ENCODE assay signal across 1 cellular context in the genomic region with DNA sequence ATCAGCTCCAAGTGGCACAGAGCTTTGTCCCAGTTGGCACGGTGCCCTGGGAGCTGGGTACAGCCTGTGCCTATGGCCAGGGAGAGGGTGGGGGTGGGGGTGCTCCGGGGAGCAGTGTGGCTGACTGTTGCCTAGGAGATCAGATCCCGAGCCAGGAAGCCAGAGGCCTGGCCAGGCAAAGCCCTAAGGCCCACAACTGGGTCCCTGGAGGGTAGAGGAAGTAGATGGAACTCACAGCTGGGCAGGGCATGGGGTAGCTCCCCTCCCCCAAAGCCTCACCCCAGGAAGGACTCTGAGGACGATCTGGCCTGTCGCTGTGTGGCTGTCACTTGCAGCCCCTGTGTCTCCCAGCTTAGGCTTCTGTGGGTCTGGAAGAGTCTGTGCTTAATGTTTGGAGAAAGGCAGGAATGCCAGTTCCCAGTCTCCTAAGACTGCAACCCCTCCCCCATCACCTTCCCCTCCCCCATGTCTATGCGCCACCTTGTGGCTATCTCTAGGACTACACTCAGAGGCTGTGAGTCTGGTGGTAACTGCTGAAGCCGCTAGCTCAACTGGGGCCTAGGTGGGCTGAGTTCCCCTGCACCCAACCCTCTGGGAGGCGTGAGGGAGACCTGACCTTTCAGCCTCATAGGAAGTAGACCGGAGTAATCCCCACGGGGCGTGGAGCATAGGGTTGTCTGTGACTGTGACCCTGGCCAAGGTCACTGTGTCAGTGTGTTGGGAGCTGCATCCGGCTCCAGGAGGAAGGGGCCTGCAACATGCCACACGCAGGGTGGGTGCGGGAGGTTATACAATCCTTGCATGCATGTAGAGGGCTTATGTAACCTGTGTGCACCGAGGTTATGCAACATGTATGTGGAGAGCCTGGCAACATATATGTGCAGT.
TF ChIP-seq lines count a peak whose summit lies in the region.

No MANE protein-coding gene starts in this region.

TF ChIP-seq in WTC11, 78 proteins besides CTCF, POLR2A, EP300 and RAD21 (continued from another document):
- peak; percentile 94 for TF ChIP-seq ZNF281 (CRISPR knock-in tag; IDR thresholded peaks at IDR 0.05)
- TF ChIP-seq ZNF263 (CRISPR knock-in tag; IDR thresholded peaks at IDR 0.05; ENCODE audit: low read depth) = no peak
- no peak for TF ChIP-seq OVOL2 (CRISPR knock-in tag; IDR thresholded peaks at IDR 0.05; ENCODE audit: borderline replicate concordance)
- peak; percentile 34; the same call in 1 of the 2 replicates for TF ChIP-seq HMGXB4 (CRISPR knock-in tag; IDR thresholded peaks at IDR 0.05)
- no peak for TF ChIP-seq MYBL2 (CRISPR knock-in tag; IDR thresholded peaks at IDR 0.05)
- TF ChIP-seq JUN (CRISPR knock-in tag; IDR thresholded peaks at IDR 0.05) = no peak
- TF ChIP-seq, protein P1, sequence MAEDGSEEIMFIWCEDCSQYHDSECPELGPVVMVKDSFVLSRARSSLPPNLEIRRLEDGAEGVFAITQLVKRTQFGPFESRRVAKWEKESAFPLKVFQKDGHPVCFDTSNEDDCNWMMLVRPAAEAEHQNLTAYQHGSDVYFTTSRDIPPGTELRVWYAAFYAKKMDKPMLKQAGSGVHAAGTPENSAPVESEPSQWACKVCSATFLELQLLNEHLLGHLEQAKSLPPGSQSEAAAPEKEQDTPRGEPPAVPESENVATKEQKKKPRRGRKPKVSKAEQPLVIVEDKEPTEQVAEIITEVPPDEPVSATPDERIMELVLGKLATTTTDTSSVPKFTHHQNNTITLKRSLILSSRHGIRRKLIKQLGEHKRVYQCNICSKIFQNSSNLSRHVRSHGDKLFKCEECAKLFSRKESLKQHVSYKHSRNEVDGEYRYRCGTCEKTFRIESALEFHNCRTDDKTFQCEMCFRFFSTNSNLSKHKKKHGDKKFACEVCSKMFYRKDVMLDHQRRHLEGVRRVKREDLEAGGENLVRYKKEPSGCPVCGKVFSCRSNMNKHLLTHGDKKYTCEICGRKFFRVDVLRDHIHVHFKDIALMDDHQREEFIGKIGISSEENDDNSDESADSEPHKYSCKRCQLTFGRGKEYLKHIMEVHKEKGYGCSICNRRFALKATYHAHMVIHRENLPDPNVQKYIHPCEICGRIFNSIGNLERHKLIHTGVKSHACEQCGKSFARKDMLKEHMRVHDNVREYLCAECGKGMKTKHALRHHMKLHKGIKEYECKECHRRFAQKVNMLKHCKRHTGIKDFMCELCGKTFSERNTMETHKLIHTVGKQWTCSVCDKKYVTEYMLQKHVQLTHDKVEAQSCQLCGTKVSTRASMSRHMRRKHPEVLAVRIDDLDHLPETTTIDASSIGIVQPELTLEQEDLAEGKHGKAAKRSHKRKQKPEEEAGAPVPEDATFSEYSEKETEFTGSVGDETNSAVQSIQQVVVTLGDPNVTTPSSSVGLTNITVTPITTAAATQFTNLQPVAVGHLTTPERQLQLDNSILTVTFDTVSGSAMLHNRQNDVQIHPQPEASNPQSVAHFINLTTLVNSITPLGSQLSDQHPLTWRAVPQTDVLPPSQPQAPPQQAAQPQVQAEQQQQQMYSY (CRISPR knock-in tag; IDR thresholded peaks at IDR 0.05) = no peak
- TF ChIP-seq, protein P2, sequence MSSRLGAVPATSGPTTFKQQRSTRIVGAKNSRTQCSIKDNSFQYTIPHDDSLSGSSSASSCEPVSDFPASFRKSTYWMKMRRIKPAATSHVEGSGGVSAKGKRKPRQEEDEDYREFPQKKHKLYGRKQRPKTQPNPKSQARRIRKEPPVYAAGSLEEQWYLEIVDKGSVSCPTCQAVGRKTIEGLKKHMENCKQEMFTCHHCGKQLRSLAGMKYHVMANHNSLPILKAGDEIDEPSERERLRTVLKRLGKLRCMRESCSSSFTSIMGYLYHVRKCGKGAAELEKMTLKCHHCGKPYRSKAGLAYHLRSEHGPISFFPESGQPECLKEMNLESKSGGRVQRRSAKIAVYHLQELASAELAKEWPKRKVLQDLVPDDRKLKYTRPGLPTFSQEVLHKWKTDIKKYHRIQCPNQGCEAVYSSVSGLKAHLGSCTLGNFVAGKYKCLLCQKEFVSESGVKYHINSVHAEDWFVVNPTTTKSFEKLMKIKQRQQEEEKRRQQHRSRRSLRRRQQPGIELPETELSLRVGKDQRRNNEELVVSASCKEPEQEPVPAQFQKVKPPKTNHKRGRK (CRISPR knock-in tag; IDR thresholded peaks at IDR 0.05; ENCODE audit: borderline replicate concordance) = no peak
- no peak for TF ChIP-seq FOXP1 (CRISPR knock-in tag; IDR thresholded peaks at IDR 0.05; ENCODE audit: borderline replicate concordance)
- no peak for TF ChIP-seq ZNF396 (CRISPR knock-in tag; IDR thresholded peaks at IDR 0.05; ENCODE audit: borderline replicate concordance)
- TF ChIP-seq TP53 (CRISPR knock-in tag; IDR thresholded peaks at IDR 0.05) = 0 out of 2 replicates have a peak, but pooled peaks have one; percentile 41
- TF ChIP-seq, protein P3, sequence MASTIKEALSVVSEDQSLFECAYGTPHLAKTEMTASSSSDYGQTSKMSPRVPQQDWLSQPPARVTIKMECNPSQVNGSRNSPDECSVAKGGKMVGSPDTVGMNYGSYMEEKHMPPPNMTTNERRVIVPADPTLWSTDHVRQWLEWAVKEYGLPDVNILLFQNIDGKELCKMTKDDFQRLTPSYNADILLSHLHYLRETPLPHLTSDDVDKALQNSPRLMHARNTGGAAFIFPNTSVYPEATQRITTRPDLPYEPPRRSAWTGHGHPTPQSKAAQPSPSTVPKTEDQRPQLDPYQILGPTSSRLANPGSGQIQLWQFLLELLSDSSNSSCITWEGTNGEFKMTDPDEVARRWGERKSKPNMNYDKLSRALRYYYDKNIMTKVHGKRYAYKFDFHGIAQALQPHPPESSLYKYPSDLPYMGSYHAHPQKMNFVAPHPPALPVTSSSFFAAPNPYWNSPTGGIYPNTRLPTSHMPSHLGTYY (CRISPR knock-in tag; IDR thresholded peaks at IDR 0.05) = no peak
- TF ChIP-seq AFF4 (CRISPR knock-in tag; IDR thresholded peaks at IDR 0.05; ENCODE audit: borderline replicate concordance) = no peak
- no peak for TF ChIP-seq USF2 (CRISPR knock-in tag; IDR thresholded peaks at IDR 0.05)
- TF ChIP-seq CDX4 (CRISPR knock-in tag; IDR thresholded peaks at IDR 0.05; ENCODE audit: borderline replicate concordance) = no peak
- TF ChIP-seq, protein P4, sequence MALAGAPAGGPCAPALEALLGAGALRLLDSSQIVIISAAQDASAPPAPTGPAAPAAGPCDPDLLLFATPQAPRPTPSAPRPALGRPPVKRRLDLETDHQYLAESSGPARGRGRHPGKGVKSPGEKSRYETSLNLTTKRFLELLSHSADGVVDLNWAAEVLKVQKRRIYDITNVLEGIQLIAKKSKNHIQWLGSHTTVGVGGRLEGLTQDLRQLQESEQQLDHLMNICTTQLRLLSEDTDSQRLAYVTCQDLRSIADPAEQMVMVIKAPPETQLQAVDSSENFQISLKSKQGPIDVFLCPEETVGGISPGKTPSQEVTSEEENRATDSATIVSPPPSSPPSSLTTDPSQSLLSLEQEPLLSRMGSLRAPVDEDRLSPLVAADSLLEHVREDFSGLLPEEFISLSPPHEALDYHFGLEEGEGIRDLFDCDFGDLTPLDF (CRISPR knock-in tag; IDR thresholded peaks at IDR 0.05) = no peak
- TF ChIP-seq, protein P5, sequence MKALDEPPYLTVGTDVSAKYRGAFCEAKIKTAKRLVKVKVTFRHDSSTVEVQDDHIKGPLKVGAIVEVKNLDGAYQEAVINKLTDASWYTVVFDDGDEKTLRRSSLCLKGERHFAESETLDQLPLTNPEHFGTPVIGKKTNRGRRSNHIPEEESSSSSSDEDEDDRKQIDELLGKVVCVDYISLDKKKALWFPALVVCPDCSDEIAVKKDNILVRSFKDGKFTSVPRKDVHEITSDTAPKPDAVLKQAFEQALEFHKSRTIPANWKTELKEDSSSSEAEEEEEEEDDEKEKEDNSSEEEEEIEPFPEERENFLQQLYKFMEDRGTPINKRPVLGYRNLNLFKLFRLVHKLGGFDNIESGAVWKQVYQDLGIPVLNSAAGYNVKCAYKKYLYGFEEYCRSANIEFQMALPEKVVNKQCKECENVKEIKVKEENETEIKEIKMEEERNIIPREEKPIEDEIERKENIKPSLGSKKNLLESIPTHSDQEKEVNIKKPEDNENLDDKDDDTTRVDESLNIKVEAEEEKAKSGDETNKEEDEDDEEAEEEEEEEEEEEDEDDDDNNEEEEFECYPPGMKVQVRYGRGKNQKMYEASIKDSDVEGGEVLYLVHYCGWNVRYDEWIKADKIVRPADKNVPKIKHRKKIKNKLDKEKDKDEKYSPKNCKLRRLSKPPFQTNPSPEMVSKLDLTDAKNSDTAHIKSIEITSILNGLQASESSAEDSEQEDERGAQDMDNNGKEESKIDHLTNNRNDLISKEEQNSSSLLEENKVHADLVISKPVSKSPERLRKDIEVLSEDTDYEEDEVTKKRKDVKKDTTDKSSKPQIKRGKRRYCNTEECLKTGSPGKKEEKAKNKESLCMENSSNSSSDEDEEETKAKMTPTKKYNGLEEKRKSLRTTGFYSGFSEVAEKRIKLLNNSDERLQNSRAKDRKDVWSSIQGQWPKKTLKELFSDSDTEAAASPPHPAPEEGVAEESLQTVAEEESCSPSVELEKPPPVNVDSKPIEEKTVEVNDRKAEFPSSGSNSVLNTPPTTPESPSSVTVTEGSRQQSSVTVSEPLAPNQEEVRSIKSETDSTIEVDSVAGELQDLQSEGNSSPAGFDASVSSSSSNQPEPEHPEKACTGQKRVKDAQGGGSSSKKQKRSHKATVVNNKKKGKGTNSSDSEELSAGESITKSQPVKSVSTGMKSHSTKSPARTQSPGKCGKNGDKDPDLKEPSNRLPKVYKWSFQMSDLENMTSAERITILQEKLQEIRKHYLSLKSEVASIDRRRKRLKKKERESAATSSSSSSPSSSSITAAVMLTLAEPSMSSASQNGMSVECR (CRISPR knock-in tag; IDR thresholded peaks at IDR 0.05; ENCODE audit: borderline replicate concordance) = no peak
